Comparison of ENCODE assay signal across 1 cellular context in the genomic region with DNA sequence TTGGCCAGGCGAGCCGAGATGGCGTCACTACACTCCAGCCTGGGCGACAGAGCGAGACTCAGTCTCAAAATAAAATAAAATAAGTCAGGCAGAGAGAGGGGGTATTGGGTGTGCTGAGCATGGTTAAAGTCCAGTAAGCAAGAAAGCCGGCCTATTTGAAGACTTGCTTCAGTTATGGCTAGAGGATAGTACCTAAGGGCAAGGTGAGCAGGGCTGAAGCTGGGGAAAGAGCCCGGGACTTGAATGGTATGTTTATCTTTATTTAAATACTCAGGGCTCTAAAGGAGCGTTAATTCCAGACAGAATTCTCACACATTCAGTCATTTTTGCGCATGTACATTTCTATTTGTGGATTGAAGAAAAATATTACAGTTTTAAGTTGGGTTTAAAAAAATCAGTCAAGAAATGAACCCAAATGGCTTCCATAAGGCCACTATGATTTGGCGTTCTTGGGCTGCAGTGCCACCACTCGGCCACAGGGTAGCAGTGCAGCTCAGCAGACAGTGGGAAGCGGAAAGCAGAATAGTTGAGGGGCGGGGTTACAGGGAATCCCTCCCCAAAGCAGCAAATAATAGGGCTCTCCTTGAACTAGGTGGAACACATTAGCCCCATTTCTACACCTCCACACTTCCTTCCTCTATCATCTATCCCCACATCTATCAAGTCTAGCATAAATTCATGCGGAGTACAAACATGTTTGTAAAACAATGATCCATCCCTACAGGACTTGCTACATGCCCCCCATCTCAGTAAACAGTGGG.
TF ChIP-seq lines count a peak whose summit lies in the region.

No MANE protein-coding gene starts in this region.

TF ChIP-seq in HepG2, 621 proteins besides CTCF, POLR2A, EP300 and RAD21 (continued from another document and continues in another):
- TF ChIP-seq, protein P1, sequence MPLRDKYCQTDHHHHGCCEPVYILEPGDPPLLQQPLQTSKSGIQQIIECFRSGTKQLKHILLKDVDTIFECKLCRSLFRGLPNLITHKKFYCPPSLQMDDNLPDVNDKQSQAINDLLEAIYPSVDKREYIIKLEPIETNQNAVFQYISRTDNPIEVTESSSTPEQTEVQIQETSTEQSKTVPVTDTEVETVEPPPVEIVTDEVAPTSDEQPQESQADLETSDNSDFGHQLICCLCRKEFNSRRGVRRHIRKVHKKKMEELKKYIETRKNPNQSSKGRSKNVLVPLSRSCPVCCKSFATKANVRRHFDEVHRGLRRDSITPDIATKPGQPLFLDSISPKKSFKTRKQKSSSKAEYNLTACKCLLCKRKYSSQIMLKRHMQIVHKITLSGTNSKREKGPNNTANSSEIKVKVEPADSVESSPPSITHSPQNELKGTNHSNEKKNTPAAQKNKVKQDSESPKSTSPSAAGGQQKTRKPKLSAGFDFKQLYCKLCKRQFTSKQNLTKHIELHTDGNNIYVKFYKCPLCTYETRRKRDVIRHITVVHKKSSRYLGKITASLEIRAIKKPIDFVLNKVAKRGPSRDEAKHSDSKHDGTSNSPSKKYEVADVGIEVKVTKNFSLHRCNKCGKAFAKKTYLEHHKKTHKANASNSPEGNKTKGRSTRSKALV (CRISPR knock-in tag; IDR thresholded peaks at IDR 0.05): no peak
- TF ChIP-seq ZBTB20 (CRISPR knock-in tag; IDR thresholded peaks at IDR 0.05; ENCODE audit: borderline replicate concordance, low read depth) (no peak), ZFAT (CRISPR knock-in tag; conservative IDR thresholded peaks at IDR 0.05) (no peak), SNRNP70 (IDR thresholded peaks at IDR 0.05; ENCODE audit: low read depth, low read length) (no peak), POLR2G (IDR thresholded peaks at IDR 0.05; ENCODE audit: low read depth, low read length) (no peak), ZNF629 (CRISPR knock-in tag; conservative IDR thresholded peaks at IDR 0.05) (no peak), ZNF335 (CRISPR knock-in tag; IDR thresholded peaks at IDR 0.05) (no peak), ZNF124 (CRISPR knock-in tag; IDR thresholded peaks at IDR 0.05) (no peak), ELF1 (CRISPR knock-in tag; IDR thresholded peaks at IDR 0.05) (peak; percentile 48; the same call in 1 of the 2 replicates), CBX2 (IDR thresholded peaks at IDR 0.05; ENCODE audit: low read depth, low read length) (no peak), CBX2 (CRISPR knock-in tag; IDR thresholded peaks at IDR 0.05; ENCODE audit: low read depth) (no peak), MED13 (CRISPR knock-in tag; IDR thresholded peaks at IDR 0.05) (no peak), ARID2 (CRISPR knock-in tag; IDR thresholded peaks at IDR 0.05; ENCODE audit: borderline replicate concordance) (no peak), KMT2B (CRISPR knock-in tag; IDR thresholded peaks at IDR 0.05) (no peak), NBN (conservative IDR thresholded peaks at IDR 0.05) (no peak), CCDC6 (CRISPR knock-in tag; IDR thresholded peaks at IDR 0.05) (no peak), NR2F2 (IDR thresholded peaks at IDR 0.05; ENCODE audit: borderline replicate concordance, low read depth) (no peak), ZNF496 (CRISPR knock-in tag; IDR thresholded peaks at IDR 0.05; ENCODE audit: insufficient replicate concordance) (no peak), MTA1 (CRISPR knock-in tag; IDR thresholded peaks at IDR 0.05; ENCODE audit: borderline replicate concordance) (no peak), NFIB (CRISPR knock-in tag; IDR thresholded peaks at IDR 0.05; ENCODE audit: borderline replicate concordance) (no peak), ZNF12 (CRISPR knock-in tag; IDR thresholded peaks at IDR 0.05) (0 out of 2 replicates have a peak, but pooled peaks have one; percentile 12), KAT7 (CRISPR knock-in tag; IDR thresholded peaks at IDR 0.05; ENCODE audit: borderline replicate concordance) (no peak), ZBTB38 (CRISPR knock-in tag; IDR thresholded peaks at IDR 0.05) (no peak), ZNF343 (CRISPR knock-in tag; IDR thresholded peaks at IDR 0.05) (no peak), NFATC3 (CRISPR knock-in tag; IDR thresholded peaks at IDR 0.05) (no peak), ONECUT2 (CRISPR knock-in tag; IDR thresholded peaks at IDR 0.05) (no peak), GATA4 (IDR thresholded peaks at IDR 0.05; ENCODE audit: borderline replicate concordance, low read depth) (no peak), TARDBP (CRISPR knock-in tag; IDR thresholded peaks at IDR 0.05) (no peak), YY1 (IDR thresholded peaks at IDR 0.05; ENCODE audit: insufficient read depth, insufficient replicate concordance, low read depth, low read length) (peak; percentile 58), HOXA3 (CRISPR knock-in tag; IDR thresholded peaks at IDR 0.05) (no peak), ZNF616 (CRISPR knock-in tag; IDR thresholded peaks at IDR 0.05; ENCODE audit: low read depth) (no peak), DMAP1 (CRISPR knock-in tag; IDR thresholded peaks at IDR 0.05) (no peak), KDM3A (CRISPR knock-in tag; IDR thresholded peaks at IDR 0.05; ENCODE audit: low read depth) (no peak), SOX6 (IDR thresholded peaks at IDR 0.05) (no peak), SOX6 (CRISPR knock-in tag; IDR thresholded peaks at IDR 0.05) (peak; percentile 34; the same call in 1 of the 2 replicates), ZNF180 (CRISPR knock-in tag; IDR thresholded peaks at IDR 0.05; ENCODE audit: borderline replicate concordance, low read depth) (no peak), KDM5A (IDR thresholded peaks at IDR 0.05; ENCODE audit: borderline replicate concordance, low read length) (no peak), GPN1 (CRISPR knock-in tag; IDR thresholded peaks at IDR 0.05; ENCODE audit: borderline replicate concordance) (no peak)
- TF ChIP-seq, protein P2, sequence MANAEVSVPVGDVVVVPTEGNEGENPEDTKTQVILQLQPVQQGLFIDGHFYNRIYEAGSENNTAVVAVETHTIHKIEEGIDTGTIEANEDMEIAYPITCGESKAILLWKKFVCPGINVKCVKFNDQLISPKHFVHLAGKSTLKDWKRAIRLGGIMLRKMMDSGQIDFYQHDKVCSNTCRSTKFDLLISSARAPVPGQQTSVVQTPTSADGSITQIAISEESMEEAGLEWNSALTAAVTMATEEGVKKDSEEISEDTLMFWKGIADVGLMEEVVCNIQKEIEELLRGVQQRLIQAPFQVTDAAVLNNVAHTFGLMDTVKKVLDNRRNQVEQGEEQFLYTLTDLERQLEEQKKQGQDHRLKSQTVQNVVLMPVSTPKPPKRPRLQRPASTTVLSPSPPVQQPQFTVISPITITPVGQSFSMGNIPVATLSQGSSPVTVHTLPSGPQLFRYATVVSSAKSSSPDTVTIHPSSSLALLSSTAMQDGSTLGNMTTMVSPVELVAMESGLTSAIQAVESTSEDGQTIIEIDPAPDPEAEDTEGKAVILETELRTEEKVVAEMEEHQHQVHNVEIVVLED (CRISPR knock-in tag; IDR thresholded peaks at IDR 0.05; ENCODE audit: borderline replicate concordance): no peak; the same call in 1 of the 2 replicates
- TF ChIP-seq, protein P3, sequence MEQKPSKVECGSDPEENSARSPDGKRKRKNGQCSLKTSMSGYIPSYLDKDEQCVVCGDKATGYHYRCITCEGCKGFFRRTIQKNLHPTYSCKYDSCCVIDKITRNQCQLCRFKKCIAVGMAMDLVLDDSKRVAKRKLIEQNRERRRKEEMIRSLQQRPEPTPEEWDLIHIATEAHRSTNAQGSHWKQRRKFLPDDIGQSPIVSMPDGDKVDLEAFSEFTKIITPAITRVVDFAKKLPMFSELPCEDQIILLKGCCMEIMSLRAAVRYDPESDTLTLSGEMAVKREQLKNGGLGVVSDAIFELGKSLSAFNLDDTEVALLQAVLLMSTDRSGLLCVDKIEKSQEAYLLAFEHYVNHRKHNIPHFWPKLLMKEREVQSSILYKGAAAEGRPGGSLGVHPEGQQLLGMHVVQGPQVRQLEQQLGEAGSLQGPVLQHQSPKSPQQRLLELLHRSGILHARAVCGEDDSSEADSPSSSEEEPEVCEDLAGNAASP (CRISPR knock-in tag; IDR thresholded peaks at IDR 0.05; ENCODE audit: borderline replicate concordance): 0 out of 2 replicates have a peak, but pooled peaks have one; percentile 22
- TF ChIP-seq, protein P4, sequence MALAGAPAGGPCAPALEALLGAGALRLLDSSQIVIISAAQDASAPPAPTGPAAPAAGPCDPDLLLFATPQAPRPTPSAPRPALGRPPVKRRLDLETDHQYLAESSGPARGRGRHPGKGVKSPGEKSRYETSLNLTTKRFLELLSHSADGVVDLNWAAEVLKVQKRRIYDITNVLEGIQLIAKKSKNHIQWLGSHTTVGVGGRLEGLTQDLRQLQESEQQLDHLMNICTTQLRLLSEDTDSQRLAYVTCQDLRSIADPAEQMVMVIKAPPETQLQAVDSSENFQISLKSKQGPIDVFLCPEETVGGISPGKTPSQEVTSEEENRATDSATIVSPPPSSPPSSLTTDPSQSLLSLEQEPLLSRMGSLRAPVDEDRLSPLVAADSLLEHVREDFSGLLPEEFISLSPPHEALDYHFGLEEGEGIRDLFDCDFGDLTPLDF (CRISPR knock-in tag; IDR thresholded peaks at IDR 0.05): no peak
- TF ChIP-seq, protein P5, sequence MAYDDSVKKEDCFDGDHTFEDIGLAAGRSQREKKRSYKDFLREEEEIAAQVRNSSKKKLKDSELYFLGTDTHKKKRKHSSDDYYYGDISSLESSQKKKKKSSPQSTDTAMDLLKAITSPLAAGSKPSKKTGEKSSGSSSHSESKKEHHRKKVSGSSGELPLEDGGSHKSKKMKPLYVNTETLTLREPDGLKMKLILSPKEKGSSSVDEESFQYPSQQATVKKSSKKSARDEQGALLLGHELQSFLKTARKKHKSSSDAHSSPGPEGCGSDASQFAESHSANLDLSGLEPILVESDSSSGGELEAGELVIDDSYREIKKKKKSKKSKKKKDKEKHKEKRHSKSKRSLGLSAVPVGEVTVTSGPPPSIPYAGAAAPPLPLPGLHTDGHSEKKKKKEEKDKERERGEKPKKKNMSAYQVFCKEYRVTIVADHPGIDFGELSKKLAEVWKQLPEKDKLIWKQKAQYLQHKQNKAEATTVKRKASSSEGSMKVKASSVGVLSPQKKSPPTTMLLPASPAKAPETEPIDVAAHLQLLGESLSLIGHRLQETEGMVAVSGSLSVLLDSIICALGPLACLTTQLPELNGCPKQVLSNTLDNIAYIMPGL (CRISPR knock-in tag; IDR thresholded peaks at IDR 0.05; ENCODE audit: borderline replicate concordance in 1 of 2, low read depth in 1 of 2): no peak; a peak in 2 of 4 replicates
- TF ChIP-seq, protein P6, sequence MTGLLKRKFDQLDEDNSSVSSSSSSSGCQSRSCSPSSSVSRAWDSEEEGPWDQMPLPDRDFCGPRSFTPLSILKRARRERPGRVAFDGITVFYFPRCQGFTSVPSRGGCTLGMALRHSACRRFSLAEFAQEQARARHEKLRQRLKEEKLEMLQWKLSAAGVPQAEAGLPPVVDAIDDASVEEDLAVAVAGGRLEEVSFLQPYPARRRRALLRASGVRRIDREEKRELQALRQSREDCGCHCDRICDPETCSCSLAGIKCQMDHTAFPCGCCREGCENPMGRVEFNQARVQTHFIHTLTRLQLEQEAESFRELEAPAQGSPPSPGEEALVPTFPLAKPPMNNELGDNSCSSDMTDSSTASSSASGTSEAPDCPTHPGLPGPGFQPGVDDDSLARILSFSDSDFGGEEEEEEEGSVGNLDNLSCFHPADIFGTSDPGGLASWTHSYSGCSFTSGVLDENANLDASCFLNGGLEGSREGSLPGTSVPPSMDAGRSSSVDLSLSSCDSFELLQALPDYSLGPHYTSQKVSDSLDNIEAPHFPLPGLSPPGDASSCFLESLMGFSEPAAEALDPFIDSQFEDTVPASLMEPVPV (CRISPR knock-in tag; IDR thresholded peaks at IDR 0.05): no peak
- TF ChIP-seq, protein P7, sequence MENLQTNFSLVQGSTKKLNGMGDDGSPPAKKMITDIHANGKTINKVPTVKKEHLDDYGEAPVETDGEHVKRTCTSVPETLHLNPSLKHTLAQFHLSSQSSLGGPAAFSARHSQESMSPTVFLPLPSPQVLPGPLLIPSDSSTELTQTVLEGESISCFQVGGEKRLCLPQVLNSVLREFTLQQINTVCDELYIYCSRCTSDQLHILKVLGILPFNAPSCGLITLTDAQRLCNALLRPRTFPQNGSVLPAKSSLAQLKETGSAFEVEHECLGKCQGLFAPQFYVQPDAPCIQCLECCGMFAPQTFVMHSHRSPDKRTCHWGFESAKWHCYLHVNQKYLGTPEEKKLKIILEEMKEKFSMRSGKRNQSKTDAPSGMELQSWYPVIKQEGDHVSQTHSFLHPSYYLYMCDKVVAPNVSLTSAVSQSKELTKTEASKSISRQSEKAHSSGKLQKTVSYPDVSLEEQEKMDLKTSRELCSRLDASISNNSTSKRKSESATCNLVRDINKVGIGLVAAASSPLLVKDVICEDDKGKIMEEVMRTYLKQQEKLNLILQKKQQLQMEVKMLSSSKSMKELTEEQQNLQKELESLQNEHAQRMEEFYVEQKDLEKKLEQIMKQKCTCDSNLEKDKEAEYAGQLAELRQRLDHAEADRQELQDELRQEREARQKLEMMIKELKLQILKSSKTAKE (CRISPR knock-in tag; IDR thresholded peaks at IDR 0.05; ENCODE audit: borderline replicate concordance): no peak
- TF ChIP-seq, protein P8, sequence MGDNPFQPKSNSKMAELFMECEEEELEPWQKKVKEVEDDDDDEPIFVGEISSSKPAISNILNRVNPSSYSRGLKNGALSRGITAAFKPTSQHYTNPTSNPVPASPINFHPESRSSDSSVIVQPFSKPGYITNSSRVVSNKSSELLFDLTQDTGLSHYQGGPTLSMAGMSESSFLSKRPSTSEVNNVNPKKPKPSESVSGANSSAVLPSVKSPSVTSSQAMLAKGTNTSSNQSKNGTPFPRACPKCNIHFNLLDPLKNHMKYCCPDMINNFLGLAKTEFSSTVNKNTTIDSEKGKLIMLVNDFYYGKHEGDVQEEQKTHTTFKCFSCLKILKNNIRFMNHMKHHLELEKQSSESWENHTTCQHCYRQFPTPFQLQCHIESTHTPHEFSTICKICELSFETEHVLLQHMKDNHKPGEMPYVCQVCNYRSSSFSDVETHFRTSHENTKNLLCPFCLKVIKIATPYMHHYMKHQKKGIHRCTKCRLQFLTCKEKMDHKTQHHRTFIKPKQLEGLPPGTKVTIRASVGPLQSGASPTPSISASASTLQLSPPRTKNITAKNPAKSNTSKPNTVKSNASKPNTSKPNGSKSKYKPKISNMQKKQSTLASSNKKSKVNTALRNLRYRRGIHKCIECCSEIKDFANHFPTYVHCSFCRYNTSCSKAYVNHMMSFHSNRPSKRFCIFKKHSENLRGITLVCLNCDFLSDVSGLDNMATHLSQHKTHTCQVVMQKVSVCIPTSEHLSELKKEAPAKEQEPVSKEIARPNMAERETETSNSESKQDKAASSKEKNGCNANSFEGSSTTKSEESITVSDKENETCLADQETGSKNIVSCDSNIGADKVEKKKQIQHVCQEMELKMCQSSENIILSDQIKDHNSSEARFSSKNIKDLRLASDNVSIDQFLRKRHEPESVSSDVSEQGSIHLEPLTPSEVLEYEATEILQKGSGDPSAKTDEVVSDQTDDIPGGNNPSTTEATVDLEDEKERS (CRISPR knock-in tag; IDR thresholded peaks at IDR 0.05): 0 out of 2 replicates have a peak, but pooled peaks have one; percentile 19
- TF ChIP-seq, protein P9, sequence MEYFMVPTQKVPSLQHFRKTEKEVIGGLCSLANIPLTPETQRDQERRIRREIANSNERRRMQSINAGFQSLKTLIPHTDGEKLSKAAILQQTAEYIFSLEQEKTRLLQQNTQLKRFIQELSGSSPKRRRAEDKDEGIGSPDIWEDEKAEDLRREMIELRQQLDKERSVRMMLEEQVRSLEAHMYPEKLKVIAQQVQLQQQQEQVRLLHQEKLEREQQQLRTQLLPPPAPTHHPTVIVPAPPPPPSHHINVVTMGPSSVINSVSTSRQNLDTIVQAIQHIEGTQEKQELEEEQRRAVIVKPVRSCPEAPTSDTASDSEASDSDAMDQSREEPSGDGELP (IDR thresholded peaks at IDR 0.05; ENCODE audit: borderline replicate concordance, low read depth): no peak
